ENCODE assay signal across 15 cellular contexts in the genomic region with DNA sequence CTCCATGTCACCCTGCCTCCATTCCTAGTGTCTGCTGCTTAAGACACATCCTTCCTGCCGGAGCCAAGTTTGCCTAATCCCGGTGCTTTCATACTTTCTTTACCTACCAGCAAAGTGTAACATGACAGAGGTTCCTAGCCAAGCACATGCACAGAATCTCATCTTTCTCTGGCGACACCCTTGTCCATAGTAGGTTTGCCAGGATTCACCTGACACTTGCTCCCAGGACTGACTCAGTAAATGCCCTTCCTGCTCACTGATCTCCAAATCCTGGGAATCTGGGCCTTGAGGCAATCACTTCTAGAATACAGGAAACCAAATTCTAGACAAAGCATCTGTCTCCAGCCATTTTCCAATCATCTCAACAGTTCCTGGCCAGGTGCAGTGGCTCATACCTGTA. TPM values are rescaled to one million over a fixed set of nuclear protein-coding genes. Genes with fewer than 3 reads are reported as not detected.
DNase-seq lines count a peak whose midpoint lies in the region; ATAC-seq and TF ChIP-seq lines count a peak whose summit lies in the region.
"Had no signal": no experiment of that assay in that cellular context is flagged by ENCODE, and none has a peak within 500 bp of the region (broad histone marks: within the 10 kb centered on the region; RNA-seq: fewer than 3 reads in every experiment).

No MANE protein-coding gene starts in this region.

- 84 to 88% methylated on average over 3 of the region's 3 CpGs for WGBS in lower leg skin, 2 donors

- TF ChIP-seq CTCF in lower leg skin (IDR thresholded peaks at IDR 0.05) = no peak

- H3K4me3 ChIP-seq in SJCRH30 (no peak overlapping the region), lower leg skin (ENCODE audit: low read depth, poor library complexity, severe bottlenecking) (no peak overlapping the region)

- H3K27me3 ChIP-seq in SJCRH30 = no peaks in the 10 kb centered on the region

- no peaks in the 10 kb centered on the region for H3K36me3 ChIP-seq in SJCRH30

- TF ChIP-seq POLR2A in lower leg skin (IDR thresholded peaks at IDR 0.05) = no peak

- peak overlapping the region; percentile 47; the same call in 1 of the 2 replicates for H3K27ac ChIP-seq in SJCRH30

- no peak for ATAC-seq in HG03457 (IDR thresholded peaks at IDR 0.05; ENCODE audit: unreplicated experiment)

- DNase-seq in HK-2 (ENCODE audit: unreplicated experiment) = peak; percentile 49
- no peak for DNase-seq in SJCRH30
- peak; percentile 30 for DNase-seq in islet precursor cell
- peak; percentile 83 for DNase-seq in renal cortical epithelial cell (ENCODE audit: low read depth)
- DNase-seq in lower leg skin (ENCODE audit: low spot score in 2 of 2) = no peak
- no peak for DNase-seq in GM19240 (ENCODE audit: insufficient read length, low spot score)
- DNase-seq: GDM1, KG1, NCI-H1417, NCI-H187, NCI-H2227 treated with DMSO at 0.1 percent for 48 hours, SW 1271 had no signal

- intact Hi-C loops in lower leg skin (cut with DNase I; ENCODE audit: low total_unique reads) = no loop called here

- no peaks in the 10 kb centered on the region for H3K9me3 ChIP-seq in SJCRH30 (replicated peaks)

- H3K4me1 ChIP-seq in SJCRH30 = peaks cover 8% of the 10 kb centered on the region; the same call in 1 of the 2 replicates

RNA-seq across cellular contexts. Expression of a gene that starts 10.2 kb away (rescaled TPM):
- total RNA-seq in SJCRH30 (2014; rRNA removed; shearing (Covaris generic)) = 4.5 and 8.8 TPM in 2 replicates
- total RNA-seq in renal cortical epithelial cell (0.45 TPM in 1 of 2 replicates, not detected in the other), lower leg skin (not detected)
- total RNA-seq: Daoy, HepG2 had no signal

Comparison
In these comparisons a context has a peak if more than half of its experiments do, and no peak if none do; other contexts are left out.
1. DNase-seq: peak in HK-2 (single experiment), islet precursor cell (single experiment) and renal cortical epithelial cell (single experiment); none in SJCRH30 (0 of 2), lower leg skin (0 of 2) and GM19240 (single experiment).